Comparison of ENCODE assay signal across 22 cellular contexts in genomic region chr16:814974-815373, GRCh38. TPM values are rescaled to one million over a fixed set of nuclear protein-coding genes. Genes with fewer than 3 reads are reported as not detected.
A peak's percentile ranks its signal among the peaks of the same experiment; 100 is the strongest.
DNase-seq lines count a peak whose midpoint lies in the region; ATAC-seq, FAIRE-seq and TF ChIP-seq lines count a peak whose summit lies in the region.
"Had no signal": no experiment of that assay in that cellular context is flagged by ENCODE, and none has a peak within 500 bp of the region (broad histone marks: within the 10 kb centered on the region; RNA-seq: fewer than 3 reads in every experiment).

No MANE protein-coding gene starts in this region.

- RAD21 ChIA-PET in HCT116 (lab: Charles Lee; ENCODE audit: low non-redundant PET in 1 of 2, low total read pairs in 2 of 2, uncharacterized antibody in 2 of 2, unreplicated experiment in 2 of 2), result no interaction called here

- CTCF ChIA-PET in HCT116 (lab: Charles Lee), result no interaction called here

- TF ChIP-seq RAD21 in HCT116 (IDR thresholded peaks at IDR 0.05; ENCODE audit: low read depth), result no peak

- ATAC-seq in HCT116 (peak; percentile 18; the same call in 1 of the 2 replicates), pancreas (no peak), HG02870 (IDR thresholded peaks at IDR 0.05; ENCODE audit: unreplicated experiment) (no peak)
- ATAC-seq: effector memory CD8-positive, alpha-beta T cell; gastroesophageal sphincter had no signal

- DNase-seq in A172 (ENCODE audit: low spot score), result peak; percentile 90
- DNase-seq in HCT116 (ENCODE audit: low read depth, low spot score), result no peak
- peak; percentile 13 for DNase-seq in adipocyte (ENCODE audit: low read depth)
- no peak for DNase-seq in glutamatergic neuron
- no peak for DNase-seq in dermis blood vessel endothelial cell
- DNase-seq in thyroid gland, result no peak
- no peak for DNase-seq in pancreas
- DNase-seq: activated gamma-delta T cell treated with Interleukin-2 at 50 U/mL for 16 hours; effector memory CD8-positive, alpha-beta T cell; NCI-H1105 treated with DMSO at 0.1 percent for 48 hours; NCI-H2227 treated with DMSO at 0.1 percent for 48 hours; SIG-M5; stimulated activated CD4-positive, alpha-beta T cell treated with anti-CD3 and anti-CD28 coated beads, Interleukin-2, amount 100 ng/mL, for 48 hours had no signal

- no peaks in the 10 kb centered on the region for H3K9me2 ChIP-seq in HCT116 (ENCODE audit: insufficient read depth)

- no peaks in the 10 kb centered on the region for H4K20me1 ChIP-seq in HCT116 (ENCODE audit: insufficient read depth)

- H3K36me3 Mint-ChIP-seq in glutamatergic neuron (ENCODE audit: unreplicated experiment), result peaks cover 5% of the 10 kb centered on the region

- no peak for FAIRE-seq in pancreas (lab: Jason Lieb, UNC)
- FAIRE-seq: bronchial epithelial cell had no signal

- no peaks in the 10 kb centered on the region for H3K27me3 ChIP-seq in HCT116 (ENCODE audit: insufficient read depth, low read length)
- H3K27me3 ChIP-seq in adipocyte (replicated peaks; ENCODE audit: control insufficient read depth, insufficient read depth, low read length), result peaks cover 16% of the 10 kb centered on the region
- H3K27me3 ChIP-seq in thyroid gland, result peaks cover 13% of the 10 kb centered on the region
- peaks cover 0 to 22% (median 2%) of the 10 kb centered on the region in 4 donors for H3K27me3 ChIP-seq in pancreas

- peak overlapping the region; percentile 58 for H3K4me2 ChIP-seq in HCT116 (ENCODE audit: low read length)
- H3K4me2 ChIP-seq: KMS-11 had no signal

- peak overlapping the region; percentile 28 for H3K27ac Mint-ChIP-seq in glutamatergic neuron (ENCODE audit: unreplicated experiment)
- H3K27ac Mint-ChIP-seq: effector memory CD8-positive, alpha-beta T cell; T-helper 2 cell treated with Interferon-gamma antibody and Interleukin-4, amounts not matched to agents 5 μg/mL and 100 μg/mL, for 36 hours had no signal

- no TSS peak for BruUV-seq in HCT116 (replicated peaks; lab: Mats Ljungman, UMichigan)

- 78 to 83% methylated on average over 9 of the region's 9 CpGs for WGBS in thyroid gland, 2 donors
- 50 to 63% methylated on average over 9 of the region's 9 CpGs for WGBS in pancreas, 2 donors

- H3K79me2 ChIP-seq in HCT116 (ENCODE audit: insufficient read depth, low read length), result no peaks in the 10 kb centered on the region

- no peak overlapping the region for H3K4me3 Mint-ChIP-seq in glutamatergic neuron (ENCODE audit: unreplicated experiment)
- H3K4me3 Mint-ChIP-seq: effector memory CD8-positive, alpha-beta T cell; T-helper 2 cell treated with Interferon-gamma antibody and Interleukin-4, amounts not matched to agents 5 μg/mL and 100 μg/mL, for 36 hours had no signal

- intact Hi-C loops in HCT116 (cut with micrococcal nuclease), result loop anchor here (1.0 kb wide), 1 partner anchor 63 kb away; no protein-coding TSS in a partner anchor
- intact Hi-C loops in thyroid gland (cut with DNase I), result loop anchor here (5.0 kb wide), 1 partner anchor 242 kb away; no protein-coding TSS in a partner anchor
- intact Hi-C loops in pancreas (cut with DNase I), result loop anchor here in 2 of 3 donors (5.0 to 10.0 kb wide), 2 partner anchors 237 to 380 kb away; no protein-coding TSS in a partner anchor

- H3K4me1 Mint-ChIP-seq in glutamatergic neuron (ENCODE audit: low read depth, unreplicated experiment), result peaks cover 2% of the 10 kb centered on the region

- H3K9me3 Mint-ChIP-seq in glutamatergic neuron (ENCODE audit: unreplicated experiment), result peaks cover 2% of the 10 kb centered on the region
- H3K9me3 Mint-ChIP-seq: effector memory CD8-positive, alpha-beta T cell; T-helper 2 cell treated with Interferon-gamma antibody and Interleukin-4, amounts not matched to agents 5 μg/mL and 100 μg/mL, for 36 hours had no signal

- H3K4me1 ChIP-seq in HCT116 (ENCODE audit: control insufficient read depth in 1 of 2, insufficient read depth in 2 of 2, low read length in 2 of 2) (peaks cover 24 to 31% of the 10 kb centered on the region in 2 experiments), adipocyte (ENCODE audit: control insufficient read depth, insufficient read depth, low read length) (peaks cover 17% of the 10 kb centered on the region), thyroid gland (peaks cover 0 to 10% of the 10 kb centered on the region in 2 donors), pancreas (no peaks in the 10 kb centered on the region)

- H3K27me3 Mint-ChIP-seq in glutamatergic neuron (ENCODE audit: unreplicated experiment), result peaks cover 7% of the 10 kb centered on the region

- no peak for TF ChIP-seq POLR2A in HCT116 (IDR thresholded peaks at IDR 0.05; ENCODE audit: borderline replicate concordance, extremely low read depth, insufficient read depth, insufficient read length)
- no peak for TF ChIP-seq POLR2A in thyroid gland (IDR thresholded peaks at IDR 0.05)

- H3K4me3 ChIP-seq in HCT116 (replicated peaks in 1 of 2; ENCODE audit: low read depth in 1 of 2, low read length in 2 of 2), result no peak overlapping the region
- no peak overlapping the region for H3K4me3 ChIP-seq in adipocyte (ENCODE audit: low read length)
- no peak overlapping the region for H3K4me3 ChIP-seq in thyroid gland (replicated peaks in 1 of 3)
- no peak overlapping the region for H3K4me3 ChIP-seq in pancreas
- H3K4me3 ChIP-seq: gastroesophageal sphincter, right atrium auricular region had no signal

- H3K9ac ChIP-seq in HCT116 (ENCODE audit: low read length) (peak overlapping the region; percentile 5), adipocyte (ENCODE audit: low read length) (no peak overlapping the region)
- H3K9ac ChIP-seq: KMS-11 had no signal

- no peak overlapping the region for H2AFZ ChIP-seq in HCT116 (ENCODE audit: low read depth, low read length, poor library complexity, severe bottlenecking)

- no peaks in the 10 kb centered on the region for H3K36me3 ChIP-seq in HCT116 (ENCODE audit: control insufficient read depth in 1 of 2, insufficient read depth in 2 of 2, low read length in 2 of 2)
- H3K36me3 ChIP-seq in adipocyte (ENCODE audit: control insufficient read depth, insufficient read depth, low read length, severe bottlenecking), result no peaks in the 10 kb centered on the region
- H3K36me3 ChIP-seq in thyroid gland, result no peaks in the 10 kb centered on the region
- no peaks in the 10 kb centered on the region for H3K36me3 ChIP-seq in pancreas
- H3K36me3 ChIP-seq: gastroesophageal sphincter, right atrium auricular region had no signal

- POLR2A ChIA-PET in HCT116 (lab: Charles Lee), result no interaction called here

- H3K27ac ChIP-seq in HCT116 (ENCODE audit: low read depth, low read length), result peak overlapping the region; percentile 48
- H3K27ac ChIP-seq in thyroid gland, result no peak overlapping the region
- no peak overlapping the region for H3K27ac ChIP-seq in pancreas
- H3K27ac ChIP-seq: 22Rv1, gastroesophageal sphincter, KMS-11, right atrium auricular region had no signal

- TF ChIP-seq CTCF in HCT116 (IDR thresholded peaks at IDR 0.05 in 2 of 3, conservative IDR thresholded peaks at IDR 0.05 in 1 of 3; ENCODE audit: borderline replicate concordance in 1 of 3, insufficient read depth in 1 of 3, low read depth in 2 of 3, low read length in 2 of 3) (no peak), glutamatergic neuron (IDR thresholded peaks at IDR 0.05; ENCODE audit: partially characterized antibody, unreplicated experiment) (no peak), thyroid gland (IDR thresholded peaks at IDR 0.05) (no peak), pancreas (IDR thresholded peaks at IDR 0.05) (no peak)

- H3K9me3 ChIP-seq in HCT116 (ENCODE audit: control insufficient read depth in 1 of 2, insufficient read depth in 1 of 2, low read depth in 1 of 2, low read length in 2 of 2), result no peaks in the 10 kb centered on the region
- peaks cover 5% of the 10 kb centered on the region for H3K9me3 ChIP-seq in adipocyte (ENCODE audit: control insufficient read depth, low read length)
- no peaks in the 10 kb centered on the region for H3K9me3 ChIP-seq in thyroid gland
- H3K9me3 ChIP-seq in pancreas, result no peaks in the 10 kb centered on the region
- H3K9me3 ChIP-seq: right atrium auricular region had no signal

TF ChIP-seq in HCT116, 20 proteins besides CTCF, POLR2A, EP300 and RAD21:
- TF ChIP-seq MAX (IDR thresholded peaks at IDR 0.05) (0 out of 2 replicates have a peak, but pooled peaks have one; percentile 13), JUND (IDR thresholded peaks at IDR 0.05) (no peak)

RNA-seq across cellular contexts. Expression of gene GNG13, which starts 14.4 kb away (rescaled TPM):
- not detected in 2 replicates for total RNA-seq in A172 (2014; rRNA removed; shearing (Covaris generic))
- total RNA-seq in HCT116 (2021; ENCODE audit: unreplicated experiment) (not detected), glutamatergic neuron (ENCODE audit: unreplicated experiment) (not detected), dermis blood vessel endothelial cell (not detected in 2 replicates), thyroid gland (not detected), pancreas (not detected)
- polyA plus RNA-seq in HCT116 (2012), result 0.85 and 1.7 TPM in 2 replicates
- not detected for polyA plus RNA-seq in pancreas
- total RNA-seq: bronchial epithelial cell, gastroesophageal sphincter, lung microvascular endothelial cell, right atrium auricular region had no signal
- polyA plus RNA-seq: neural cell had no signal

RNA-seq across cellular contexts. Expression of gene CHTF18, which starts 26.6 kb away (rescaled TPM):
- total RNA-seq in A172 (2014; rRNA removed; shearing (Covaris generic)), result 36.9 and 44.2 TPM in 2 replicates
- total RNA-seq in HCT116 (2021; ENCODE audit: unreplicated experiment), result 145 TPM
- polyA plus RNA-seq in HCT116 (2012), result 83.7 and 86.5 TPM in 2 replicates
- total RNA-seq in glutamatergic neuron (ENCODE audit: unreplicated experiment), result 49.2 TPM
- 20.1 and 23.8 TPM in 2 replicates for total RNA-seq in dermis blood vessel endothelial cell
- 10 to 100 TPM; 10.1 to 14.6 (median 11.7) TPM for total RNA-seq in thyroid gland
- 10 to 100 TPM in 1 of 6 donors, 1 to 10 TPM in 5; 5.4 to 11.0 (median 6.5) TPM for total RNA-seq in pancreas
- polyA plus RNA-seq in pancreas, result 10 to 100 TPM; 30.4 to 61.6 TPM

RNA-seq across cellular contexts. Expression of gene RPUSD1, which starts 26.8 kb away (rescaled TPM):
- 58.3 and 70.0 TPM in 2 replicates for total RNA-seq in A172 (2014; rRNA removed; shearing (Covaris generic))
- total RNA-seq in HCT116 (2021; ENCODE audit: unreplicated experiment) (59.9 TPM), glutamatergic neuron (ENCODE audit: unreplicated experiment) (28.5 TPM), dermis blood vessel endothelial cell (31.1 and 48.4 TPM in 2 replicates), thyroid gland (10 to 100 TPM; 14.1 to 27.9 (median 20.8) TPM), pancreas (10 to 100 TPM in 2 of 6 donors, 1 to 10 TPM in 4; 6.2 to 11.1 (median 8.6) TPM)
- polyA plus RNA-seq in HCT116 (2012), result 40.7 and 45.9 TPM in 2 replicates
- polyA plus RNA-seq in pancreas, result 10 to 100 TPM; 17.7 to 21.1 TPM

RNA-seq across cellular contexts. Expression of gene MSLN, which starts 54.4 kb away (rescaled TPM):
- total RNA-seq in A172 (2014; rRNA removed; shearing (Covaris generic)), result 6.5 and 7.6 TPM in 2 replicates
- total RNA-seq in HCT116 (2021; ENCODE audit: unreplicated experiment) (40.9 TPM), glutamatergic neuron (ENCODE audit: unreplicated experiment) (not detected), dermis blood vessel endothelial cell (0.09 TPM in 1 of 2 replicates, not detected in the other), thyroid gland (not detected), pancreas (1 to 10 TPM in 2 of 6 donors, under 1 TPM in 3, not detected in 1; 0.35 to 2.4 (median 0.90) TPM)
- 76.1 and 104 TPM in 2 replicates for polyA plus RNA-seq in HCT116 (2012)
- polyA plus RNA-seq in pancreas, result 1 to 10 TPM in 1 of 2 donors, under 1 TPM in 1; 0.96 to 4.6 TPM

Comparison
In these comparisons a context has a peak if more than half of its experiments do, and no peak if none do; other contexts are left out.
1. DNase-seq: peak in A172 (single experiment) and adipocyte (single experiment); none in HCT116 (single experiment), glutamatergic neuron (single experiment), dermis blood vessel endothelial cell (single experiment), thyroid gland (0 of 2) and pancreas (0 of 6).